ENCODE assay signal across 7 cellular contexts in genomic region chr17:46693283-46693682, GRCh38.
DNase-seq lines count a peak whose midpoint lies in the region; ATAC-seq, FAIRE-seq and TF ChIP-seq lines count a peak whose summit lies in the region.
"Not testable (repeated sequence)": the region's sequence is repeated elsewhere in the genome, so short reads cannot be mapped to it uniquely, and the experiment has no call there.

No MANE protein-coding gene starts in this region.

- FAIRE-seq in A204.1 (lab: Jason Lieb, UNC) (peak; percentile 3), GM18507 (lab: Jason Lieb, UNC) (peak; percentile 62), GM12878 (lab: Jason Lieb, UNC) (peak; percentile 31)

- not testable (repeated sequence) for H3K4me1 Mint-ChIP-seq in stimulated activated memory B cell treated with anti-CD40 and anti-IgM and Interleukin-4, amounts not matched to agents 10 μg/mL and 1 μg/mL and 100 μg/mL, for 72 hours

- H3K27me3 Mint-ChIP-seq in stimulated activated memory B cell treated with anti-CD40 and anti-IgM and Interleukin-4, amounts not matched to agents 10 μg/mL and 1 μg/mL and 100 μg/mL, for 72 hours: not testable (repeated sequence)

- not testable (repeated sequence) for H3K27me3 ChIP-seq in OCI-LY1 (ENCODE audit: insufficient read depth, low read length); GM12878 (replicated peaks in 1 of 2; ENCODE audit: control insufficient read depth in 2 of 2, insufficient read depth in 2 of 2, low read length in 1 of 2)

- peak overlapping the region; percentile 81 for H3K27ac ChIP-seq in OCI-LY1 (ENCODE audit: low read depth, low read length, poor library complexity, severe bottlenecking)
- H3K27ac ChIP-seq in GM12878 (ENCODE audit: control insufficient read depth, insufficient read depth): not testable (repeated sequence)

- CTCF ChIA-PET in GM12878 (lab: Yijun Ruan, JAX): not testable (repeated sequence)

- H3K36me3 ChIP-seq in OCI-LY1 (ENCODE audit: insufficient read depth, low read length); GM12878 (ENCODE audit: control insufficient read depth in 2 of 2, insufficient read depth in 2 of 2, low read length in 1 of 2): not testable (repeated sequence)

- ATAC-seq in GM12878: peak; percentile 47
- ATAC-seq in stimulated activated memory B cell treated with anti-CD40 and anti-IgM and Interleukin-4, amounts not matched to agents 10 μg/mL and 1 μg/mL and 100 μg/mL, for 72 hours: peak; percentile 85

- H3K27ac Mint-ChIP-seq in stimulated activated memory B cell treated with anti-CD40 and anti-IgM and Interleukin-4, amounts not matched to agents 10 μg/mL and 1 μg/mL and 100 μg/mL, for 72 hours: not testable (repeated sequence)

- not testable (repeated sequence) for H3K4me3 Mint-ChIP-seq in stimulated activated memory B cell treated with anti-CD40 and anti-IgM and Interleukin-4, amounts not matched to agents 10 μg/mL and 1 μg/mL and 100 μg/mL, for 72 hours

- H3K36me3 Mint-ChIP-seq in stimulated activated memory B cell treated with anti-CD40 and anti-IgM and Interleukin-4, amounts not matched to agents 10 μg/mL and 1 μg/mL and 100 μg/mL, for 72 hours: not testable (repeated sequence)

- WGBS in GM12878 (ENCODE audit: insufficient coverage, insufficient replicate concordance, low lambda C conversion rate, missing lambda C conversion rate): 33% methylated on average over 2 of the region's 3 CpGs

- intact Hi-C loops in GM12878 (cut with micrococcal nuclease; ENCODE audit: unreplicated experiment): not testable (repeated sequence)

- H3K9ac ChIP-seq in OCI-LY1 (ENCODE audit: low read length); GM12878 (ENCODE audit: control insufficient read depth, insufficient read depth, low read length): not testable (repeated sequence)

- peaks cover 16% of the 10 kb centered on the region for H3K4me1 ChIP-seq in OCI-LY1 (ENCODE audit: insufficient read depth, low read length, severe bottlenecking)
- H3K4me1 ChIP-seq in GM12878 (ENCODE audit: control insufficient read depth, insufficient read depth, low read length): not testable (repeated sequence)

- not testable (repeated sequence) for DNase-seq in GM18507 (ENCODE audit: extremely low spot score, insufficient read length, low read depth); GM12878 (ENCODE audit: low read depth, low spot score)
- peak; percentile 27 for DNase-seq in MV-4-11 (lab: John Stamatoyannopoulos, UW)
- DNase-seq in OCI-M1 (lab: John Stamatoyannopoulos, UW): peak; percentile 16

- H4K20me1 ChIP-seq in OCI-LY1 (ENCODE audit: insufficient read depth, low read length); GM12878 (ENCODE audit: control insufficient read depth, insufficient read depth): not testable (repeated sequence)

- SMC1A ChIA-PET in GM12878 (lab: Charles Lee; ENCODE audit: uncharacterized antibody, unreplicated experiment): not testable (repeated sequence)

- H3K9me3 Mint-ChIP-seq in stimulated activated memory B cell treated with anti-CD40 and anti-IgM and Interleukin-4, amounts not matched to agents 10 μg/mL and 1 μg/mL and 100 μg/mL, for 72 hours: not testable (repeated sequence)

- in situ Hi-C loops in GM12878 (cut with MboI): not testable (repeated sequence)

- H3K9me3 ChIP-seq in OCI-LY1 (ENCODE audit: low read length); GM12878 (replicated peaks; ENCODE audit: control insufficient read depth, insufficient read depth, low read length): not testable (repeated sequence)

- not testable (repeated sequence) for H3K79me2 ChIP-seq in OCI-LY1 (ENCODE audit: insufficient read depth, low read length); GM12878 (ENCODE audit: control insufficient read depth, insufficient read depth, low read length)

- not testable (repeated sequence) for BruUV-seq in GM12878 (replicated peaks; lab: Mats Ljungman, UMichigan)

- not testable (repeated sequence) for TF ChIP-seq CTCF in OCI-LY1 (IDR thresholded peaks at IDR 0.05; ENCODE audit: low read length); GM12878 (IDR thresholded peaks at IDR 0.05 in 2 of 3, conservative IDR thresholded peaks at IDR 0.05 in 1 of 3; ENCODE audit: control insufficient read depth in 2 of 3, extremely low read depth in 1 of 3, insufficient read depth in 1 of 3, low read depth in 3 of 3, low read length in 3 of 3)

- H3K9me2 ChIP-seq in OCI-LY1 (ENCODE audit: low read depth, low read length): not testable (repeated sequence)

- TF ChIP-seq RAD21 in GM12878 (IDR thresholded peaks at IDR 0.05; ENCODE audit: insufficient read depth, low read depth, low read length): not testable (repeated sequence)

- H3F3A ChIP-seq in OCI-LY1 (ENCODE audit: insufficient read depth, low read length): not testable (repeated sequence)

- not testable (repeated sequence) for H2AFZ ChIP-seq in OCI-LY1 (ENCODE audit: low read length); GM12878 (ENCODE audit: control insufficient read depth, low read depth, low read length)

- H3K4me2 ChIP-seq in OCI-LY1 (ENCODE audit: low read length); GM12878 (ENCODE audit: control insufficient read depth, insufficient read depth): not testable (repeated sequence)

- TF ChIP-seq EP300 in GM12878 (IDR thresholded peaks at IDR 0.05; ENCODE audit: borderline replicate concordance in 1 of 2, control insufficient read depth in 1 of 2, low read depth in 2 of 2, low read length in 2 of 2): not testable (repeated sequence)

- POLR2A ChIA-PET in GM12878 (lab: Charles Lee): not testable (repeated sequence)

- not testable (repeated sequence) for H3K4me3 ChIP-seq in OCI-LY1 (ENCODE audit: low read depth, low read length, poor library complexity, severe bottlenecking); GM12878

- TF ChIP-seq POLR2A in GM12878 (IDR thresholded peaks at IDR 0.05; ENCODE audit: low read depth, low read length): not testable (repeated sequence)

- RAD21 ChIA-PET in GM12878 (lab: Charles Lee; ENCODE audit: unreplicated experiment): not testable (repeated sequence)
